ENCODE assay signal across 1 cellular context in the genomic region with DNA sequence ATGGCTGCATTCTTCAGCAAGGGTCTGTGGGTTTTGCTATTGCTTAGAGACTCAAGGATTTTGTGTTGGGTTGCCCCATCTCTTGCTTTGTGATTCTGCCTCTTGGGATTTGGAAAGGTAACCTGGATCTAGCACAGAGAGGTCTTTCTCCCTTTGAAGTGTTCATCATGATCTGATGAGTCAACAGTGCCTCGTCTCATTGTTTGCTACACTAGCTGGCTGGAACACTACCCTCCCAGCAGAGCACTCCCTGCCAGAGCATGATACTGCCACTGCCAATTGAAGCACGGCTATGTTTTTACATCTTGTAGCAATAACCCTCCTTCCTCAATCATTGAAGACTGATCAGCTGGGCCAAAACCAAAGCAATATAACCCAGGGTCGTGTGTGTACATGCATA.
TF ChIP-seq lines count a peak whose summit lies in the region.

No MANE protein-coding gene starts in this region.

TF ChIP-seq in endothelial cell of umbilical vein, 7 proteins besides CTCF, POLR2A, EP300 and RAD21:
- TF ChIP-seq JUN (IDR thresholded peaks at IDR 0.05; ENCODE audit: borderline replicate concordance, insufficient read depth, insufficient read length, low read depth): no peak
- no peak for TF ChIP-seq GATA2 (IDR thresholded peaks at IDR 0.05; ENCODE audit: insufficient read depth, insufficient read length, low read depth, low read length)
- no peak for TF ChIP-seq EZH2 (IDR thresholded peaks at IDR 0.05; ENCODE audit: borderline replicate concordance, low read depth, low read length, severe bottlenecking)
- TF ChIP-seq, protein P1, sequence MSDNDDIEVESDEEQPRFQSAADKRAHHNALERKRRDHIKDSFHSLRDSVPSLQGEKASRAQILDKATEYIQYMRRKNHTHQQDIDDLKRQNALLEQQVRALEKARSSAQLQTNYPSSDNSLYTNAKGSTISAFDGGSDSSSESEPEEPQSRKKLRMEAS (IDR thresholded peaks at IDR 0.05; ENCODE audit: insufficient read depth, insufficient read length): no peak
- TF ChIP-seq POLR2AphosphoS5 (IDR thresholded peaks at IDR 0.05; ENCODE audit: insufficient read depth, low read depth, low read length): no peak
- TF ChIP-seq MYC (IDR thresholded peaks at IDR 0.05; ENCODE audit: low read depth, low read length): no peak
- TF ChIP-seq FOS (IDR thresholded peaks at IDR 0.05; ENCODE audit: borderline replicate concordance, insufficient read depth, low read length): no peak
